In genomic region chr2:47189635-47190034, GRCh38 we compare ENCODE assay signal across 13 cellular contexts. TPM values are rescaled to one million over a fixed set of nuclear protein-coding genes. Genes with fewer than 3 reads are reported as not detected.
DNase-seq lines count a peak whose midpoint lies in the region; ATAC-seq, FAIRE-seq and TF ChIP-seq lines count a peak whose summit lies in the region.
"Had no signal": no experiment of that assay in that cellular context is flagged by ENCODE, and none has a peak within 500 bp of the region (broad histone marks: within the 10 kb centered on the region; RNA-seq: fewer than 3 reads in every experiment).

No MANE protein-coding gene starts in this region.

- H3K4me1 ChIP-seq in astrocyte (ENCODE audit: insufficient read depth, low read length) (peaks cover 53% of the 10 kb centered on the region), tibial artery (peaks cover 0 to 47% (median 26%) of the 10 kb centered on the region in 4 donors)

- H3K4me1 Mint-ChIP-seq in astrocyte (ENCODE audit: low read depth, unreplicated experiment), result peaks cover 70% of the 10 kb centered on the region
- H3K4me1 Mint-ChIP-seq in T-helper 17 cell, result no peaks in the 10 kb centered on the region
- peaks cover 22% of the 10 kb centered on the region for H3K4me1 Mint-ChIP-seq in endothelial cell (ENCODE audit: unreplicated experiment)

- peak overlapping the region; percentile 78 for H3K4me2 ChIP-seq in astrocyte (ENCODE audit: low read length)

- intact Hi-C loops in tibial artery (cut with DNase I; ENCODE audit: low total_unique reads), result no loop called here

- DNase-seq in HCEC 1CT (peak; percentile 93), astrocyte (ENCODE audit: low read depth) (peak; percentile 97), glomerular endothelial cell (ENCODE audit: extremely low read depth, low read depth, low spot score) (peak; percentile 58), tibial artery (no peak), T-helper 17 cell (no peak), NCI-H748 treated with DMSO at 0.1 percent for 48 hours (lab: John Stamatoyannopoulos, UW) (no peak), endothelial cell (ENCODE audit: low spot score) (no peak)
- no peak for DNase-seq in activated CD4-positive, alpha-beta T cell treated with anti-CD3 and anti-CD28 coated beads, Interleukin-2, amount 50 U/mL, for 4 hours
- DNase-seq: activated CD4-positive, alpha-beta T cell treated with anti-CD3 and anti-CD28 coated beads for 1 hour; naive thymus-derived CD4-positive, alpha-beta T cell; NCI-H1417 treated with DMSO at 0.1 percent for 48 hours; stimulated activated CD4-positive, alpha-beta T cell treated with anti-CD3 and anti-CD28 coated beads, Interleukin-15, amount 100 ng/mL, for 24 hours had no signal

- H3K4me3 ChIP-seq in astrocyte (ENCODE audit: insufficient read depth, low read depth, low read length), result peak overlapping the region; percentile 18
- H3K4me3 ChIP-seq in tibial artery, result no peak overlapping the region
- H3K4me3 ChIP-seq: coronary artery had no signal

- no peaks in the 10 kb centered on the region for H3K9me3 ChIP-seq in astrocyte (ENCODE audit: insufficient read depth, low read depth, low read length)
- H3K9me3 ChIP-seq in tibial artery, result no peaks in the 10 kb centered on the region
- H3K9me3 ChIP-seq in T-helper 17 cell (ENCODE audit: control insufficient read depth, low read length, poor library complexity, severe bottlenecking), result no peaks in the 10 kb centered on the region

- H3K27ac ChIP-seq in astrocyte (ENCODE audit: low read depth, low read length), result peak overlapping the region; percentile 96
- peak overlapping the region; percentile 31 to 67 for H3K27ac ChIP-seq in tibial artery

- peak overlapping the region; percentile 92 for H3K27ac Mint-ChIP-seq in astrocyte (ENCODE audit: unreplicated experiment)
- H3K27ac Mint-ChIP-seq in T-helper 17 cell, result no peak overlapping the region
- no peak overlapping the region for H3K27ac Mint-ChIP-seq in endothelial cell (ENCODE audit: unreplicated experiment)
- H3K27ac Mint-ChIP-seq: naive thymus-derived CD4-positive, alpha-beta T cell had no signal

- no peak overlapping the region for H2AFZ ChIP-seq in astrocyte (ENCODE audit: low read depth, low read length)

- H3K36me3 Mint-ChIP-seq in astrocyte (ENCODE audit: low read depth, unreplicated experiment) (no peaks in the 10 kb centered on the region), T-helper 17 cell (ENCODE audit: low read depth) (peaks cover 10% of the 10 kb centered on the region), endothelial cell (ENCODE audit: low read depth, unreplicated experiment) (no peaks in the 10 kb centered on the region)

- TF ChIP-seq CTCF in astrocyte (IDR thresholded peaks at IDR 0.05; ENCODE audit: insufficient read depth, low read depth, low read length) (no peak), tibial artery (IDR thresholded peaks at IDR 0.05) (no peak), endothelial cell (IDR thresholded peaks at IDR 0.05; ENCODE audit: unreplicated experiment) (no peak)

- H3K27me3 ChIP-seq in astrocyte (ENCODE audit: insufficient read depth, low read length) (no peaks in the 10 kb centered on the region), tibial artery (no peaks in the 10 kb centered on the region)

- no peak for ATAC-seq in T-helper 17 cell
- ATAC-seq: naive thymus-derived CD4-positive, alpha-beta T cell had no signal

- H3K4me3 Mint-ChIP-seq in astrocyte (ENCODE audit: unreplicated experiment), result no peak overlapping the region
- H3K4me3 Mint-ChIP-seq in T-helper 17 cell, result no peak overlapping the region
- H3K4me3 Mint-ChIP-seq in endothelial cell (ENCODE audit: unreplicated experiment), result no peak overlapping the region
- H3K4me3 Mint-ChIP-seq: naive thymus-derived CD4-positive, alpha-beta T cell had no signal

- H3K9ac ChIP-seq in astrocyte (ENCODE audit: low read length), result peak overlapping the region; percentile 76

- H3K36me3 ChIP-seq in astrocyte (ENCODE audit: insufficient read depth, low read length), result no peaks in the 10 kb centered on the region
- H3K36me3 ChIP-seq in tibial artery, result no peaks in the 10 kb centered on the region

- no peaks in the 10 kb centered on the region for H4K20me1 ChIP-seq in astrocyte (ENCODE audit: insufficient read depth, low read length)

- H3K79me2 ChIP-seq in astrocyte (ENCODE audit: insufficient read depth, low read length), result no peaks in the 10 kb centered on the region

- H3K9me3 Mint-ChIP-seq in astrocyte (ENCODE audit: unreplicated experiment) (peaks cover 2% of the 10 kb centered on the region), endothelial cell (ENCODE audit: unreplicated experiment) (no peaks in the 10 kb centered on the region)

- FAIRE-seq in astrocyte (lab: Jason Lieb, UNC), result peak; percentile 72

- H3K27me3 Mint-ChIP-seq in astrocyte (ENCODE audit: low read depth, unreplicated experiment), result no peaks in the 10 kb centered on the region
- peaks cover 52% of the 10 kb centered on the region for H3K27me3 Mint-ChIP-seq in T-helper 17 cell
- H3K27me3 Mint-ChIP-seq in endothelial cell (ENCODE audit: unreplicated experiment), result no peaks in the 10 kb centered on the region

RNA-seq across cellular contexts. Expression of gene CALM2, which starts 13.3 kb away (rescaled TPM):
- total RNA-seq in astrocyte (749 and 839 TPM in 2 replicates), glomerular endothelial cell (456 and 586 TPM in 2 replicates), T-helper 17 cell (100 to 1,000 TPM; 184 to 194 TPM), endothelial cell (ENCODE audit: unreplicated experiment) (422 TPM)

RNA-seq across cellular contexts. Expression of gene STPG4, which starts 34.5 kb away (rescaled TPM):
- 0.55 and 0.64 TPM in 2 replicates for total RNA-seq in astrocyte
- total RNA-seq in glomerular endothelial cell, result not detected in 2 replicates
- total RNA-seq in T-helper 17 cell, result under 1 TPM in 1 of 2 donors, not detected in 1; 0.21 TPM
- not detected for total RNA-seq in endothelial cell (ENCODE audit: unreplicated experiment)

Comparison
In these comparisons a context has a peak if more than half of its experiments do, and no peak if none do; other contexts are left out.
1. DNase-seq: peak in HCEC 1CT (single experiment), astrocyte (single experiment) and glomerular endothelial cell (single experiment); none in tibial artery (0 of 2), T-helper 17 cell (0 of 3), NCI-H748 treated with DMSO at 0.1 percent for 48 hours (single experiment), activated CD4-positive, alpha-beta T cell treated with anti-CD3 and anti-CD28 coated beads, Interleukin-2, amount 50 U/mL, for 4 hours (0 of 2) and endothelial cell (single experiment).